9 cellular contexts compared by ENCODE assay signal in genomic region chr1:27572679-27573426, GRCh38. TPM values are rescaled to one million over a fixed set of nuclear protein-coding genes. Genes with fewer than 3 reads are reported as not detected.
DNase-seq lines count a peak whose midpoint lies in the region; ATAC-seq and TF ChIP-seq lines count a peak whose summit lies in the region.
"Had no signal": no experiment of that assay in that cellular context is flagged by ENCODE, and none has a peak within 500 bp of the region (broad histone marks: within the 10 kb centered on the region; RNA-seq: fewer than 3 reads in every experiment).

No MANE protein-coding gene starts in this region.

- H3K27me3 Mint-ChIP-seq in stimulated activated memory B cell treated with anti-CD40 and anti-IgM and Interleukin-4, amounts not matched to agents 10 μg/mL and 1 μg/mL and 100 μg/mL, for 72 hours, result no peaks in the 10 kb centered on the region

- H3K27me3 ChIP-seq in HUES6 (ENCODE audit: control insufficient read depth, insufficient read depth, low read length) (no peaks in the 10 kb centered on the region), breast epithelium (no peaks in the 10 kb centered on the region), left lung (peaks cover 0 to 17% of the 10 kb centered on the region in 2 donors), H7 (ENCODE audit: control insufficient read depth, insufficient read depth, low read length) (no peaks in the 10 kb centered on the region)

- H3K4me1 ChIP-seq in HUES6 (ENCODE audit: control insufficient read depth, insufficient read depth, low read length), result peaks cover 74% of the 10 kb centered on the region
- H3K4me1 ChIP-seq in breast epithelium, result peaks cover 47 to 73% of the 10 kb centered on the region in 2 donors
- peaks cover 64 to 90% of the 10 kb centered on the region in 2 donors for H3K4me1 ChIP-seq in left lung

- H3K9me3 ChIP-seq in HUES6 (ENCODE audit: control insufficient read depth, insufficient read depth, low read depth, low read length) (no peaks in the 10 kb centered on the region), breast epithelium (no peaks in the 10 kb centered on the region), left lung (no peaks in the 10 kb centered on the region)

- no peak for TF ChIP-seq POLR2A in breast epithelium (IDR thresholded peaks at IDR 0.05)

- H3K36me3 ChIP-seq in HUES6 (ENCODE audit: control insufficient read depth, insufficient read depth, low read length) (no peaks in the 10 kb centered on the region), breast epithelium (no peaks in the 10 kb centered on the region), left lung (no peaks in the 10 kb centered on the region), H7 (replicated peaks; ENCODE audit: control insufficient read depth, insufficient read depth, low read length) (no peaks in the 10 kb centered on the region)

- DNase-seq in breast epithelium (ENCODE audit: low spot score in 2 of 2) (no peak), left lung (no peak), substantia nigra (lab: John Stamatoyannopoulos, UW) (no peak), H7 (no peak)
- no peak for DNase-seq in stimulated activated naive CD4-positive, alpha-beta T cell (lab: John Stamatoyannopoulos, UW)
- DNase-seq: NCI-H1694 treated with DMSO at 0.1 percent for 48 hours had no signal

- no peaks in the 10 kb centered on the region for H3K36me3 Mint-ChIP-seq in stimulated activated memory B cell treated with anti-CD40 and anti-IgM and Interleukin-4, amounts not matched to agents 10 μg/mL and 1 μg/mL and 100 μg/mL, for 72 hours

- no peak for TF ChIP-seq CTCF in breast epithelium (IDR thresholded peaks at IDR 0.05)
- TF ChIP-seq CTCF in left lung (IDR thresholded peaks at IDR 0.05), result no peak

- peak overlapping the region; percentile 43 for H3K9ac ChIP-seq in HUES6 (ENCODE audit: low read length)

- H3K4me1 Mint-ChIP-seq in stimulated activated memory B cell treated with anti-CD40 and anti-IgM and Interleukin-4, amounts not matched to agents 10 μg/mL and 1 μg/mL and 100 μg/mL, for 72 hours, result peaks cover 58% of the 10 kb centered on the region

- H3K27ac ChIP-seq in HUES6 (ENCODE audit: low read depth, low read length), result no peak overlapping the region
- H3K27ac ChIP-seq in breast epithelium, result peak overlapping the region; percentile 92 to 93
- peak overlapping the region; percentile 23 to 42 for H3K27ac ChIP-seq in left lung
- peak overlapping the region; percentile 38 for H3K27ac ChIP-seq in substantia nigra (ENCODE audit: low read depth, low read length, poor library complexity, severe bottlenecking)

- intact Hi-C loops in breast epithelium (cut with DNase I; ENCODE audit: low total_unique reads) (no loop called here), left lung (cut with DNase I) (no loop called here)

- H3K4me3 Mint-ChIP-seq in stimulated activated memory B cell treated with anti-CD40 and anti-IgM and Interleukin-4, amounts not matched to agents 10 μg/mL and 1 μg/mL and 100 μg/mL, for 72 hours, result no peak overlapping the region

- no peak for ATAC-seq in left lung
- ATAC-seq in GM19324 (IDR thresholded peaks at IDR 0.05; ENCODE audit: low FRiP score, unreplicated experiment), result no peak
- no peak for ATAC-seq in stimulated activated memory B cell treated with anti-CD40 and anti-IgM and Interleukin-4, amounts not matched to agents 10 μg/mL and 1 μg/mL and 100 μg/mL, for 72 hours

- no peak overlapping the region for H3K27ac Mint-ChIP-seq in stimulated activated memory B cell treated with anti-CD40 and anti-IgM and Interleukin-4, amounts not matched to agents 10 μg/mL and 1 μg/mL and 100 μg/mL, for 72 hours

- H3K4me3 ChIP-seq in HUES6 (ENCODE audit: low read depth, low read length) (peak overlapping the region; percentile 35; the same call in 1 of the 2 replicates), breast epithelium (peak overlapping the region in 2 of 3 donors; percentile 5 to 46), left lung (no peak overlapping the region), H7 (ENCODE audit: insufficient read depth, low read depth, low read length) (no peak overlapping the region)

- no peaks in the 10 kb centered on the region for H3K9me3 Mint-ChIP-seq in stimulated activated memory B cell treated with anti-CD40 and anti-IgM and Interleukin-4, amounts not matched to agents 10 μg/mL and 1 μg/mL and 100 μg/mL, for 72 hours

RNA-seq across cellular contexts. Expression of gene AHDC1, which starts 31.1 kb away (rescaled TPM):
- total RNA-seq in breast epithelium (10 to 100 TPM; 10.7 to 17.1 (median 15.4) TPM), left lung (10 to 100 TPM; 35.5 to 38.0 TPM)
- total RNA-seq in H7 (2014; rRNA removed; shearing (Covaris generic)), result 8.8 and 11.2 TPM in 2 replicates

Comparison
In these comparisons a context has a peak if more than half of its experiments do, and no peak if none do; other contexts are left out.
1. H3K4me3 ChIP-seq: peak in HUES6 (single experiment) and breast epithelium (2 of 3); none in left lung (0 of 2) and H7 (single experiment).